17 cellular contexts compared by ENCODE assay signal in the genomic region with DNA sequence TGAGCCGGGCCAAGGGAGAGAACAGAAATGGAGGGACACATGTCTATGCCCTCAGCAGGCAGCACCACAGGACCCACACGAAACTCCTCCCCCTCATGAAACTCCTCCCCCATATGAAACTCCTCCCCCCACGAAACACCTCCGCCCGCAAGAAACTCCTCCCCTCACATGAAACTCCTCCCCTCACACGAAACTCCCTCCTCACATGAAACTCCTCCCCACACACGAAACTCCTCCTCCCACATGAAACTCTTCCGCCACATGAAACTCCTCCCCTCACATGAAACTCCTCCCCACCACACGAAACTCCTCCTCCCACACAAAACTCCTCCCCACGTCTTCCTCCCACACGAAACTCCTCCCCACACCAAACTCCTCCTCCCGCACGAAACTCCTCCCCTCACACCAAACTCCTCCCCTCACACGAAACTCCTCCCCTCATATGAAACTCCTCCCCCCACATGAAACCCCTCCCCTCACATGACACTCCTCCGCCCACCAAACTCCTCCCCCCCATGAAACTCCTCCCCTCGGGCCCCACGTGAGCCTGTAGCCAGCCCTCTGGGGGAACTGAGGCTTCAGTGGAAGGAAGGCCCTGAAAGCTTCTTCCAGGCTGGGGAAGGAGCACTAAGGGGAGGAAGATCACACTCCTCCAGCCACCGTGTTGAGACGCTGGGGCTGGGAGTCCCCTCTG. TPM values are rescaled to one million over a fixed set of nuclear protein-coding genes. Genes with fewer than 3 reads are reported as not detected.
DNase-seq lines count a peak whose midpoint lies in the region; ATAC-seq and TF ChIP-seq lines count a peak whose summit lies in the region.
"Had no signal": no experiment of that assay in that cellular context is flagged by ENCODE, and none has a peak within 500 bp of the region (broad histone marks: within the 10 kb centered on the region; RNA-seq: fewer than 3 reads in every experiment).

No MANE protein-coding gene starts in this region.

- H3K9me3 ChIP-seq in A673 (ENCODE audit: low read depth, low read length, poor library complexity, severe bottlenecking) = no peaks in the 10 kb centered on the region
- H3K9me3 ChIP-seq: body of pancreas, testis had no signal

- no peaks in the 10 kb centered on the region for H3K4me1 Mint-ChIP-seq in activated CD8-positive, alpha-beta T cell treated with anti-CD3 and anti-CD28 coated beads, Interleukin-2, amount 10 ng/mL, durations not matched to agents 7 days and 5 days (ENCODE audit: low read depth)
- H3K4me1 Mint-ChIP-seq: activated naive CD4-positive, alpha-beta T cell treated with anti-CD3 and anti-CD28 coated beads, Interleukin-2, amount 50 U/mL, for 24 hours had no signal

- POLR2A ChIA-PET in A673 (lab: Charles Lee; ENCODE audit: low non-redundant PET) = no interaction called here
- POLR2A ChIA-PET in activated CD8-positive, alpha-beta T cell treated with anti-CD3 and anti-CD28 coated beads, Interleukin-2, amount 10 ng/mL, durations not matched to agents 7 days and 5 days (lab: Charles Lee) = no interaction called here

- no peaks in the 10 kb centered on the region for H3K36me3 Mint-ChIP-seq in activated CD8-positive, alpha-beta T cell treated with anti-CD3 and anti-CD28 coated beads, Interleukin-2, amount 10 ng/mL, durations not matched to agents 7 days and 5 days (ENCODE audit: low read depth)
- H3K36me3 Mint-ChIP-seq: activated naive CD4-positive, alpha-beta T cell treated with anti-CD3 and anti-CD28 coated beads, Interleukin-2, amount 50 U/mL, for 24 hours had no signal

- CTCF ChIA-PET in A673 (lab: Charles Lee) = interaction anchor here (0.7 kb wide), 1 partner anchor 11 kb away, joined by 8 read pairs; no protein-coding TSS in a partner anchor
- CTCF ChIA-PET in activated CD8-positive, alpha-beta T cell treated with anti-CD3 and anti-CD28 coated beads, Interleukin-2, amount 10 ng/mL, durations not matched to agents 7 days and 5 days (lab: Charles Lee) = no interaction called here

- intact Hi-C loops in A673 (cut with micrococcal nuclease; ENCODE audit: unreplicated experiment) = no loop called here

- H3K4me1 ChIP-seq in A673 (ENCODE audit: insufficient read depth, low read length, poor library complexity, severe bottlenecking) = no peaks in the 10 kb centered on the region
- H3K4me1 ChIP-seq: gastroesophageal sphincter, Peyer's patch had no signal

- no peak for TF ChIP-seq CTCF in A673 (conservative IDR thresholded peaks at IDR 0.05; ENCODE audit: low read depth, low read length)

- DNase-seq in A673 (ENCODE audit: low spot score) = peak; percentile 26
- peak; percentile 33 for DNase-seq in CMK (ENCODE audit: low read depth)
- DNase-seq in activated CD8-positive, alpha-beta T cell treated with anti-CD3 and anti-CD28 coated beads, Interleukin-2, amount 10 ng/mL, durations not matched to agents 7 days and 5 days = peak; percentile 24
- DNase-seq: left ventricle myocardium superior, NCI-H1048, NCI-H748 treated with DMSO at 0.1 percent for 48 hours, ovary, Peyer's patch, testis had no signal

- no peak overlapping the region for H3K4me3 Mint-ChIP-seq in activated CD8-positive, alpha-beta T cell treated with anti-CD3 and anti-CD28 coated beads, Interleukin-2, amount 10 ng/mL, durations not matched to agents 7 days and 5 days
- H3K4me3 Mint-ChIP-seq: activated naive CD4-positive, alpha-beta T cell treated with anti-CD3 and anti-CD28 coated beads, Interleukin-2, amount 50 U/mL, for 24 hours had no signal

- TF ChIP-seq RAD21 in Ishikawa (IDR thresholded peaks at IDR 0.05; ENCODE audit: low read depth) = no peak

- BruUV-seq in A673 (replicated peaks; lab: Mats Ljungman, UMichigan) = no TSS peak

- no peaks in the 10 kb centered on the region for H3K27me3 Mint-ChIP-seq in activated CD8-positive, alpha-beta T cell treated with anti-CD3 and anti-CD28 coated beads, Interleukin-2, amount 10 ng/mL, durations not matched to agents 7 days and 5 days (ENCODE audit: low read depth)
- H3K27me3 Mint-ChIP-seq: activated naive CD4-positive, alpha-beta T cell treated with anti-CD3 and anti-CD28 coated beads, Interleukin-2, amount 50 U/mL, for 24 hours had no signal

- ATAC-seq in activated CD8-positive, alpha-beta T cell treated with anti-CD3 and anti-CD28 coated beads, Interleukin-2, amount 10 ng/mL, durations not matched to agents 7 days and 5 days = peak; percentile 32
- ATAC-seq in GM18870 (IDR thresholded peaks at IDR 0.05; ENCODE audit: unreplicated experiment) = no peak
- ATAC-seq in HG03460 (IDR thresholded peaks at IDR 0.05; ENCODE audit: unreplicated experiment) = no peak
- no peak for ATAC-seq in GM19023 (IDR thresholded peaks at IDR 0.05; ENCODE audit: unreplicated experiment)
- ATAC-seq: gastroesophageal sphincter, left ventricle myocardium superior had no signal

- no peaks in the 10 kb centered on the region for H3K36me3 ChIP-seq in A673 (ENCODE audit: insufficient read depth, low read length, poor library complexity, severe bottlenecking)
- H3K36me3 ChIP-seq: gastroesophageal sphincter, ovary, Peyer's patch had no signal

- H3K27ac ChIP-seq in A673 (ENCODE audit: low read depth, low read length, poor library complexity, severe bottlenecking) = no peak overlapping the region
- H3K27ac ChIP-seq: coronary artery, gastroesophageal sphincter, ovary, Peyer's patch, testis had no signal

- H3K27me3 ChIP-seq in A673 (replicated peaks; ENCODE audit: insufficient read depth, low read depth, low read length, poor library complexity) = no peaks in the 10 kb centered on the region
- H3K27me3 ChIP-seq: ovary, Peyer's patch, testis had no signal

- H3K4me3 ChIP-seq in A673 (ENCODE audit: low read depth, low read length, poor library complexity, severe bottlenecking) = no peak overlapping the region
- H3K4me3 ChIP-seq: body of pancreas, coronary artery, gastroesophageal sphincter, ovary, Peyer's patch, testis had no signal

- no peak overlapping the region for H3K27ac Mint-ChIP-seq in activated CD8-positive, alpha-beta T cell treated with anti-CD3 and anti-CD28 coated beads, Interleukin-2, amount 10 ng/mL, durations not matched to agents 7 days and 5 days
- H3K27ac Mint-ChIP-seq: activated naive CD4-positive, alpha-beta T cell treated with anti-CD3 and anti-CD28 coated beads, Interleukin-2, amount 50 U/mL, for 24 hours had no signal

- no peaks in the 10 kb centered on the region for H3K9me3 Mint-ChIP-seq in activated CD8-positive, alpha-beta T cell treated with anti-CD3 and anti-CD28 coated beads, Interleukin-2, amount 10 ng/mL, durations not matched to agents 7 days and 5 days (ENCODE audit: insufficient read depth)
- H3K9me3 Mint-ChIP-seq: activated naive CD4-positive, alpha-beta T cell treated with anti-CD3 and anti-CD28 coated beads, Interleukin-2, amount 50 U/mL, for 24 hours had no signal

- TF ChIP-seq EP300 in Ishikawa (IDR thresholded peaks at IDR 0.05; ENCODE audit: borderline replicate concordance) = no peak

TF ChIP-seq in Ishikawa, 13 proteins besides CTCF, POLR2A, EP300 and RAD21:
- TF ChIP-seq TEAD4 (IDR thresholded peaks at IDR 0.05) (no peak), USF1 (IDR thresholded peaks at IDR 0.05) (peak; percentile 84)

RNA-seq across cellular contexts. Expression of gene ADRA2C, which starts 15.2 kb away (rescaled TPM):
- 14.8 and 16.7 TPM in 2 replicates for total RNA-seq in A673 (2021)
- not detected for total RNA-seq in activated CD8-positive, alpha-beta T cell treated with anti-CD3 and anti-CD28 coated beads, Interleukin-2, amount 10 ng/mL, durations not matched to agents 7 days and 5 days

Comparison
In these comparisons a context has a peak if more than half of its experiments do, and no peak if none do; other contexts are left out.
1. RNA of gene ADRA2C, which starts 15.2 kb away (total RNA-seq): 14.8 to 16.7 TPM in A673; not detected in activated CD8-positive, alpha-beta T cell treated with anti-CD3 and anti-CD28 coated beads, Interleukin-2, amount 10 ng/mL, durations not matched to agents 7 days and 5 days; every median in the first group is over 10 times any median in the second.
2. Peak in every context shown above with its lines, with median percentiles within 50 percentile points of each other: DNase-seq.